In the genomic region with DNA sequence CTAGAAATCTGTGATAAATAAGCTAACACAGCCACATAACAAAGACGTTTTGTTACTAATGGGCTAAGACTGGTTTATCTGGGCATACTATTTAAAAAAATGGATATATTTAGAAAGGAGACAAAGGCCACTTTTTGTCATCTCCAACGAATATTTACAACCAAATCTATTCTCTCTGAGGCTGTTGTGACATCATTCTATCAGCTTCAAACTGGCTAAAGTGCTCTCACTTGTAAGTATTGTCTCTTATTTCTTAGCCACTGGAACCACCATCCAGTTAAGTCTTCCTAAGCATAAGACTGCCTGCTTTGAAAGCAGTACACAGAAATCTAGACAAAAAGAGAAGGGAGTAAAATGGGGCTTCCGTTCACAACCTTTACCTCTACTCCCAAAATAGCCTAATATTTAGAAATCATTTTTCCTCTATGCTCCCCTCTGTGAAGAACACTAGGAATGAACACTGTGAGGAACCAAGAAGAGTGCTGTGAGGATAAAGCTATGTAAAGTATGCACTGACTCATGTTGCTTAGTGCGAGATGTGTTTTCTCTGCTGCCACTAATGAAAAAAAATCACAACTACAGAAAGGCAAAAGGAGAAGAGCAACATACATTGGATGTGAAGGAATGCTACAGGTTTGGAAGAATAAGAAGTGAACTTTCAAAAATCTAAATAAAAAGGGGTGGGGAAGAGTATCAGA, we compare ENCODE assay signal across 1 cellular context.
TF ChIP-seq lines count a peak whose summit lies in the region.

No MANE protein-coding gene starts in this region.

TF ChIP-seq in SK-N-SH treated with all-trans-retinoic acid at 6 μM for 48 hours, 23 proteins besides CTCF, POLR2A, EP300 and RAD21 (continued from another document):
- TF ChIP-seq TSHZ2 (CRISPR knock-in tag; IDR thresholded peaks at IDR 0.05) (no peak), ARNTL (CRISPR knock-in tag; IDR thresholded peaks at IDR 0.05; ENCODE audit: borderline replicate concordance, low read depth) (no peak), CSDC2 (CRISPR knock-in tag; IDR thresholded peaks at IDR 0.05) (no peak), TOX (CRISPR knock-in tag; IDR thresholded peaks at IDR 0.05; ENCODE audit: borderline replicate concordance) (peak; percentile 40; the same call in 1 of the 2 replicates)
